1 cellular context compared by ENCODE assay signal in genomic region chr6:149860834-149861602, GRCh38.
TF ChIP-seq lines count a peak whose summit lies in the region.

No MANE protein-coding gene starts in this region.

TF ChIP-seq in HepG2, 621 proteins besides CTCF, POLR2A, EP300 and RAD21 (continued from another document and continues in another):
- no peak for TF ChIP-seq ZBTB40 (IDR thresholded peaks at IDR 0.05)
- TF ChIP-seq ZBTB40 (CRISPR knock-in tag; IDR thresholded peaks at IDR 0.05), result peak; percentile 27; the same call in 1 of the 2 replicates
- TF ChIP-seq MTA3 (CRISPR knock-in tag; IDR thresholded peaks at IDR 0.05), result no peak
- 0 out of 2 replicates have a peak, but pooled peaks have one; percentile 25 for TF ChIP-seq GABPB1 (CRISPR knock-in tag; IDR thresholded peaks at IDR 0.05)
- no peak for TF ChIP-seq PRDM4 (CRISPR knock-in tag; IDR thresholded peaks at IDR 0.05; ENCODE audit: borderline replicate concordance)
- TF ChIP-seq MAFF (IDR thresholded peaks at IDR 0.05; ENCODE audit: low read depth, low read length), result no peak
- peak; percentile 69; the same call in 1 of the 2 replicates for TF ChIP-seq HOMEZ (CRISPR knock-in tag; IDR thresholded peaks at IDR 0.05; ENCODE audit: low read depth)
- no peak for TF ChIP-seq IRF1 (CRISPR knock-in tag; IDR thresholded peaks at IDR 0.05; ENCODE audit: low read depth)
- no peak for TF ChIP-seq PRPF4 (IDR thresholded peaks at IDR 0.05; ENCODE audit: low read depth, low read length, poor library complexity, severe bottlenecking)
- TF ChIP-seq SNAPC4 (CRISPR knock-in tag; IDR thresholded peaks at IDR 0.05), result peak; percentile 54; the same call in 1 of the 2 replicates
- TF ChIP-seq ZNF550 (CRISPR knock-in tag; IDR thresholded peaks at IDR 0.05; ENCODE audit: borderline replicate concordance), result no peak
- peak; percentile 55; the same call in 1 of the 2 replicates for TF ChIP-seq ZNF768 (CRISPR knock-in tag; IDR thresholded peaks at IDR 0.05)
- TF ChIP-seq PHF8 (CRISPR knock-in tag; IDR thresholded peaks at IDR 0.05), result peak; percentile 37; the same call in 1 of the 2 replicates
- no peak for TF ChIP-seq SYNCRIP (IDR thresholded peaks at IDR 0.05; ENCODE audit: insufficient read depth, low read depth, low read length)
- peak; percentile 99 for TF ChIP-seq PITX1 (CRISPR knock-in tag; IDR thresholded peaks at IDR 0.05)
- TF ChIP-seq ZNF205 (CRISPR knock-in tag; IDR thresholded peaks at IDR 0.05), result peak; percentile 87; the same call in 1 of the 2 replicates
- 0 out of 2 replicates have a peak, but pooled peaks have one; percentile 29 for TF ChIP-seq JUN (CRISPR knock-in tag; IDR thresholded peaks at IDR 0.05)
- peak; percentile 98 for TF ChIP-seq FOXA3 (CRISPR knock-in tag; IDR thresholded peaks at IDR 0.05)
- TF ChIP-seq PLRG1 (conservative IDR thresholded peaks at IDR 0.05), result no peak
- no peak for TF ChIP-seq ZNF276 (CRISPR knock-in tag; IDR thresholded peaks at IDR 0.05; ENCODE audit: low read depth)
- TF ChIP-seq ZFAT (CRISPR knock-in tag; conservative IDR thresholded peaks at IDR 0.05), result no peak
- TF ChIP-seq PAWR (CRISPR knock-in tag; IDR thresholded peaks at IDR 0.05; ENCODE audit: borderline replicate concordance), result no peak
- no peak for TF ChIP-seq GMEB2 (CRISPR knock-in tag; IDR thresholded peaks at IDR 0.05; ENCODE audit: low read depth)
- no peak for TF ChIP-seq HOXA7 (CRISPR knock-in tag; IDR thresholded peaks at IDR 0.05)
- peak; percentile 59; the same call in 1 of the 2 replicates for TF ChIP-seq KDM1A (CRISPR knock-in tag; IDR thresholded peaks at IDR 0.05)
- TF ChIP-seq NFIB (CRISPR knock-in tag; IDR thresholded peaks at IDR 0.05; ENCODE audit: borderline replicate concordance), result no peak
